Comparison of ENCODE assay signal across 1 cellular context in the genomic region with DNA sequence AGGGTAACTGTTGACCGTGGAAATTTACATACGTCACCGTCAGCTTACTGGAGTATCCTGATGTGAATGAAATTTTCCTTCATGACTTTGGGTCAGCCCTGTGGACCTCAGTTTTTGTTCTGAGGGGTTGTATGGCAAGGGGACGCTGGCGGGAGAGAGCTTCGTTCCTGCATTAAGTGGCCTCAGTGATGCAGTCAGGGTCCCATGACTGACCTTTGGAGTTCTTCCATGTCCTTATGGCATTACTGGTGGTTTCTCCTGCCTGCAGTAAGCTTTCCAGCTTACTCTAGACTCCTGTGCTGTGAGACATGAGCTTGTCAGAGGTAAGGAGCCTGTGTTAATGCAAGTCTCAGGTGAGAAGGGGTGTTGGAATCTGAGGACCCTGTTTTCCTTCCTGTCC.
TF ChIP-seq lines count a peak whose summit lies in the region.

No MANE protein-coding gene starts in this region.

TF ChIP-seq in SK-N-SH treated with all-trans-retinoic acid at 6 μM for 48 hours, 23 proteins besides CTCF, POLR2A, EP300 and RAD21 (continued from another document):
- TF ChIP-seq, protein P1, sequence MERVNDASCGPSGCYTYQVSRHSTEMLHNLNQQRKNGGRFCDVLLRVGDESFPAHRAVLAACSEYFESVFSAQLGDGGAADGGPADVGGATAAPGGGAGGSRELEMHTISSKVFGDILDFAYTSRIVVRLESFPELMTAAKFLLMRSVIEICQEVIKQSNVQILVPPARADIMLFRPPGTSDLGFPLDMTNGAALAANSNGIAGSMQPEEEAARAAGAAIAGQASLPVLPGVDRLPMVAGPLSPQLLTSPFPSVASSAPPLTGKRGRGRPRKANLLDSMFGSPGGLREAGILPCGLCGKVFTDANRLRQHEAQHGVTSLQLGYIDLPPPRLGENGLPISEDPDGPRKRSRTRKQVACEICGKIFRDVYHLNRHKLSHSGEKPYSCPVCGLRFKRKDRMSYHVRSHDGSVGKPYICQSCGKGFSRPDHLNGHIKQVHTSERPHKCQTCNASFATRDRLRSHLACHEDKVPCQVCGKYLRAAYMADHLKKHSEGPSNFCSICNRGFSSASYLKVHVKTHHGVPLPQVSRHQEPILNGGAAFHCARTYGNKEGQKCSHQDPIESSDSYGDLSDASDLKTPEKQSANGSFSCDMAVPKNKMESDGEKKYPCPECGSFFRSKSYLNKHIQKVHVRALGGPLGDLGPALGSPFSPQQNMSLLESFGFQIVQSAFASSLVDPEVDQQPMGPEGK (CRISPR knock-in tag; IDR thresholded peaks at IDR 0.05; ENCODE audit: borderline replicate concordance) = no peak
- no peak for TF ChIP-seq ZNF565 (CRISPR knock-in tag; conservative IDR thresholded peaks at IDR 0.05; ENCODE audit: low read depth)
- TF ChIP-seq BACH2 (CRISPR knock-in tag; IDR thresholded peaks at IDR 0.05; ENCODE audit: borderline replicate concordance) = no peak
- TF ChIP-seq ARNTL (CRISPR knock-in tag; IDR thresholded peaks at IDR 0.05; ENCODE audit: borderline replicate concordance, low read depth) = no peak
- no peak for TF ChIP-seq GLIS3 (CRISPR knock-in tag; IDR thresholded peaks at IDR 0.05)
- TF ChIP-seq TOX (CRISPR knock-in tag; IDR thresholded peaks at IDR 0.05; ENCODE audit: borderline replicate concordance) = no peak
- no peak for TF ChIP-seq ZFP30 (CRISPR knock-in tag; IDR thresholded peaks at IDR 0.05)
- no peak for TF ChIP-seq PPARA (CRISPR knock-in tag; IDR thresholded peaks at IDR 0.05; ENCODE audit: borderline replicate concordance)
- TF ChIP-seq POU6F1 (CRISPR knock-in tag; IDR thresholded peaks at IDR 0.05; ENCODE audit: borderline replicate concordance, low read depth) = no peak
- TF ChIP-seq, protein P2, sequence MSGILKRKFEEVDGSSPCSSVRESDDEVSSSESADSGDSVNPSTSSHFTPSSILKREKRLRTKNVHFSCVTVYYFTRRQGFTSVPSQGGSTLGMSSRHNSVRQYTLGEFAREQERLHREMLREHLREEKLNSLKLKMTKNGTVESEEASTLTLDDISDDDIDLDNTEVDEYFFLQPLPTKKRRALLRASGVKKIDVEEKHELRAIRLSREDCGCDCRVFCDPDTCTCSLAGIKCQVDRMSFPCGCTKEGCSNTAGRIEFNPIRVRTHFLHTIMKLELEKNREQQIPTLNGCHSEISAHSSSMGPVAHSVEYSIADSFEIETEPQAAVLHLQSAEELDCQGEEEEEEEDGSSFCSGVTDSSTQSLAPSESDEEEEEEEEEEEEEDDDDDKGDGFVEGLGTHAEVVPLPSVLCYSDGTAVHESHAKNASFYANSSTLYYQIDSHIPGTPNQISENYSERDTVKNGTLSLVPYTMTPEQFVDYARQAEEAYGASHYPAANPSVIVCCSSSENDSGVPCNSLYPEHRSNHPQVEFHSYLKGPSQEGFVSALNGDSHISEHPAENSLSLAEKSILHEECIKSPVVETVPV (CRISPR knock-in tag; IDR thresholded peaks at IDR 0.05) = no peak
- no peak for TF ChIP-seq TCF4 (CRISPR knock-in tag; IDR thresholded peaks at IDR 0.05; ENCODE audit: borderline replicate concordance)
- TF ChIP-seq OSR1 (CRISPR knock-in tag; IDR thresholded peaks at IDR 0.05) = no peak
